ENCODE assay signal across 8 cellular contexts in the genomic region with DNA sequence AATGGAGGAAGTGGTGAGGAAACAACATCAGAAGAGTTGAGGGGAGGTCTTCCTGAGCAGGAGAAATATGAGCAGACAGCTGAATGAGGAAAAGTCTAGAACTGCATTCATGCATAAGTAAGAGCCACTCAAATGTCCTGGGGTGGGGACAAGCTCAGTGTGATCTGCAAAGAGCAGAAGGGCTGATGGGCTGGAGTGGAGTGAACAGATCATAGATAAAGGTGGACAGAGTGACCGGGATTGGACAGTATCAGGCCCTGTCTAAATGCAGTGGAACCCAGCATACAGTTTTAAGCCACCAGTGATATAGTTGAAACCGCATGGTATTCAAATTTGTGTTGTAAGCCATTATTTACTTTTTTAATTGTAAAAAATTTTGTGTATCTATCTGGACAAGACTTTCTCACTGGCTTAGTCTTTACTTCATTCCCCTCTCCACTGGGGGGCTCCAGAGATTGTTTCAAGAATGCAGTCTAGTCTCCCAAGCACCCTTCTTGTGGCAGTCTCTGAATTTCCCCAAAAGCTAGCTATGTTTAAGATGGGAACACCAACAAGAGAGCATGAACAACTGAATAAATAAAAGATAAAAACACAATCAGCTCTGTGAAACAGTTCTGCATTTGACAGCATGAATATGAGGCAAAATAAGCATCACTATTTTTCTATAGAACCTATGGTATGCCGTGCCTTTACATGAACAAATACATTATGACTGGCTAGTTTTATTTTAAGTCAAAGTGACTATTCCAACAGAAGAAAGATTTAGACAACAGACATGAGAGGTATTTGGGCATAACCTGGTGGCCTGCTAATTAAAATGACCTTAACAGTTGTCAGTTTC. TPM values are rescaled to one million over a fixed set of nuclear protein-coding genes. Genes with fewer than 3 reads are reported as not detected.
DNase-seq lines count a peak whose midpoint lies in the region; TF ChIP-seq lines count a peak whose summit lies in the region.

No MANE protein-coding gene starts in this region.

- no peak for DNase-seq in LNCaP clone FGC (ENCODE audit: low read depth)
- peak; percentile 18 for DNase-seq in T1000 (lab: John Stamatoyannopoulos, UW)
- peak; percentile 18 for DNase-seq in glutamatergic neuron
- DNase-seq in smooth muscle cell (lab: John Stamatoyannopoulos, UW; ENCODE audit: unreplicated experiment): no peak
- no peak for DNase-seq in activated CD4-positive, alpha-beta T cell treated with anti-CD3 and anti-CD28 coated beads, Interleukin-2, amount 50 U/mL, for 1 hour
- DNase-seq in NCI-H1930 (lab: John Stamatoyannopoulos, UW): no peak

- H2AFZ ChIP-seq in smooth muscle cell (ENCODE audit: low read depth): no peak overlapping the region

- no peaks in the 10 kb centered on the region for H3K27me3 Mint-ChIP-seq in glutamatergic neuron (ENCODE audit: unreplicated experiment)

- 66% methylated on average over 3 of the region's 3 CpGs for WGBS in smooth muscle cell (ENCODE audit: low lambda C conversion rate)

- H3K4me1 ChIP-seq in smooth muscle cell (ENCODE audit: low read depth): no peaks in the 10 kb centered on the region

- no peak overlapping the region for H3K9ac ChIP-seq in smooth muscle cell (ENCODE audit: low read depth)

- TF ChIP-seq CTCF in 22Rv1 (IDR thresholded peaks at IDR 0.05) (peak; percentile 77), GM12873 (IDR thresholded peaks at IDR 0.05; ENCODE audit: insufficient read depth, low read depth, low read length, missing control alignments) (peak; percentile 42), LNCaP clone FGC (IDR thresholded peaks at IDR 0.05; ENCODE audit: control insufficient read depth, extremely low read depth, insufficient read depth) (peak; percentile 66), glutamatergic neuron (IDR thresholded peaks at IDR 0.05; ENCODE audit: partially characterized antibody, unreplicated experiment) (no peak), smooth muscle cell (IDR thresholded peaks at IDR 0.05; ENCODE audit: borderline replicate concordance, insufficient read depth, poor library complexity, severe bottlenecking) (peak; percentile 66)

- H4K20me1 ChIP-seq in smooth muscle cell (ENCODE audit: low read depth): no peaks in the 10 kb centered on the region

- no peaks in the 10 kb centered on the region for H3K27me3 ChIP-seq in smooth muscle cell (ENCODE audit: low read depth)

- H3K4me3 ChIP-seq in LNCaP clone FGC (ENCODE audit: low read depth, low read length) (no peak overlapping the region), smooth muscle cell (no peak overlapping the region)

- no peaks in the 10 kb centered on the region for H3K9me3 Mint-ChIP-seq in glutamatergic neuron (ENCODE audit: unreplicated experiment)

- H3K27ac ChIP-seq in 22Rv1 (no peak overlapping the region), smooth muscle cell (ENCODE audit: low read depth) (no peak overlapping the region)

- no peaks in the 10 kb centered on the region for H3K9me3 ChIP-seq in smooth muscle cell (replicated peaks; ENCODE audit: low read depth)

- H3K4me2 ChIP-seq in smooth muscle cell: no peak overlapping the region

- H3K4me1 Mint-ChIP-seq in glutamatergic neuron (ENCODE audit: low read depth, unreplicated experiment): peaks cover 2% of the 10 kb centered on the region

- H3K36me3 ChIP-seq in smooth muscle cell (ENCODE audit: low read depth): no peaks in the 10 kb centered on the region

- H3K36me3 Mint-ChIP-seq in glutamatergic neuron (ENCODE audit: unreplicated experiment): peaks cover 5% of the 10 kb centered on the region

- H3K27ac Mint-ChIP-seq in glutamatergic neuron (ENCODE audit: unreplicated experiment): no peak overlapping the region

- H3K79me2 ChIP-seq in smooth muscle cell (ENCODE audit: low read depth): no peaks in the 10 kb centered on the region

- no peaks in the 10 kb centered on the region for H3F3A ChIP-seq in smooth muscle cell (ENCODE audit: low read depth)

- H3K4me3 Mint-ChIP-seq in glutamatergic neuron (ENCODE audit: unreplicated experiment): no peak overlapping the region

RNA-seq across cellular contexts. Expression of gene STK32A, which starts 10.7 kb away (rescaled TPM):
- total RNA-seq in glutamatergic neuron (ENCODE audit: unreplicated experiment) (3.2 TPM), smooth muscle cell (1.1 and 2.4 TPM in 2 replicates)
- polyA plus RNA-seq in smooth muscle cell: 0.21 and 0.87 TPM in 2 replicates

Comparison
In these comparisons a context has a peak if more than half of its experiments do, and no peak if none do; other contexts are left out.
1. DNase-seq: peak in T1000 (single experiment) and glutamatergic neuron (single experiment); none in LNCaP clone FGC (single experiment), smooth muscle cell (single experiment), activated CD4-positive, alpha-beta T cell treated with anti-CD3 and anti-CD28 coated beads, Interleukin-2, amount 50 U/mL, for 1 hour (single experiment) and NCI-H1930 (0 of 2).